In the genomic region with DNA sequence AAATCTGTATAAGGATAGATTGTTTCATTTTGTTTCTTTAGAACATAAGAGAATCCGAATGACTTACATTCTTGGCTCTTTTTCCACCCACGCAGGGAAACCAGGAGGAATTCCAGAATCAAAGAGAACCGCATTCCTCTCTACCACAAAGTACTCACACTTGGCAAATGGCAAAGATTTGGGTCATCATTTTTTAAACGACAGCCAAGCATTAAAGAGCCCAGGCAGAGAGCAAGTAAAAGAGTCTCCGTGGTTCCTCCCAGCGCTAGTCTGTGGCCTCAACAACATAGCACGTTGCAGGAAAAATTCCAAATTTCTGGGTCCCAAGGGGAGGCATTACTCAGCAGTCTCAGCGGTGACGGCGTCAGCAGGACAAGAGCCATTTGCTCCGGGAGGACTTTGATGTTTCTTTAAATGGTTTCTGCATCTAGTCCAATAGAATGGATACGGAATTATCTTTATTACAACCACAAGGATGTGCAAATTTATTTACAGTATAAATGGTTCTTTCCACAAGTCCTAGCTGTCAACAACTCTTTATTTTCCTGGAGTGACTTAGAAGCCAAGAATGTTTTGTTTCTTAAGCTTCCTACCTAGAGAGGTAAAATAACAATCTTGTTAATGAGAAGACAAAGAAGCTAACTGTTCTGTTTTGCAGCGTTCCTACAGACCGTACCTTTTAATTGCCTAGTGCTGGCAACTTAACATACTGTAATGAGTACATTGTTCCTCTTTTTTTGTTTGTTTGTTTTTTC, we compare ENCODE assay signal across 8 cellular contexts.
DNase-seq lines count a peak whose midpoint lies in the region; ATAC-seq and TF ChIP-seq lines count a peak whose summit lies in the region.

No MANE protein-coding gene starts in this region.

- no peaks in the 10 kb centered on the region for H4K20me1 ChIP-seq in osteoblast (ENCODE audit: insufficient read depth, low read length)

- H3K4me2 ChIP-seq in osteoblast (ENCODE audit: insufficient read depth, low read length), result peak overlapping the region; percentile 85

- no peaks in the 10 kb centered on the region for H3K9me3 ChIP-seq in SK-N-MC (ENCODE audit: low read depth, low read length)
- H3K9me3 ChIP-seq in osteoblast (ENCODE audit: low read depth, low read length), result no peaks in the 10 kb centered on the region

- H3K4me1 ChIP-seq in osteoblast (ENCODE audit: insufficient read depth, low read length), result peaks cover 26% of the 10 kb centered on the region

- H3K4me3 ChIP-seq in SK-N-MC (peak overlapping the region; percentile 74), osteoblast (ENCODE audit: insufficient read depth, low read length) (peak overlapping the region; percentile 53)

- TF ChIP-seq CTCF in osteoblast (IDR thresholded peaks at IDR 0.05; ENCODE audit: extremely low read depth, low read depth, low read length), result no peak

- DNase-seq in GM04503 (ENCODE audit: low read depth) (peak; percentile 98), SK-N-MC (ENCODE audit: low read depth, low spot score) (peak; percentile 75), foreskin melanocyte (peak; percentile 93), osteoblast (ENCODE audit: insufficient read length, low spot score, missing footprints) (peak; percentile 89), activated T-cell treated with anti-CD3 and anti-CD28 coated beads for 4 hours (no peak)
- no peak for DNase-seq in central memory CD4-positive, alpha-beta T cell
- no peak for DNase-seq in activated CD4-positive, CD25-positive, alpha-beta regulatory T cell (lab: John Stamatoyannopoulos, UW)

- peaks cover 3% of the 10 kb centered on the region for H3K27me3 ChIP-seq in osteoblast (ENCODE audit: insufficient read depth, low read length)

- H3K27ac ChIP-seq in SK-N-MC, result peak overlapping the region; percentile 96
- peak overlapping the region; percentile 88 for H3K27ac ChIP-seq in osteoblast (ENCODE audit: low read depth, low read length)

- H3K36me3 ChIP-seq in SK-N-MC (ENCODE audit: insufficient read depth, low read length) (no peaks in the 10 kb centered on the region), osteoblast (ENCODE audit: insufficient read depth, low read length) (no peaks in the 10 kb centered on the region)

- H3K9ac ChIP-seq in SK-N-MC (ENCODE audit: insufficient read length), result peak overlapping the region; percentile 65

- ATAC-seq in GM19455 (IDR thresholded peaks at IDR 0.05; ENCODE audit: unreplicated experiment), result no peak

- H2AFZ ChIP-seq in osteoblast (ENCODE audit: low read length), result no peak overlapping the region

- H3K79me2 ChIP-seq in osteoblast (ENCODE audit: insufficient read depth, low read length), result no peaks in the 10 kb centered on the region

Comparison
In these comparisons a context has a peak if more than half of its experiments do, and no peak if none do; other contexts are left out.
1. DNase-seq: peak in GM04503 (single experiment), SK-N-MC (single experiment), foreskin melanocyte (single experiment) and osteoblast (single experiment); none in activated T-cell treated with anti-CD3 and anti-CD28 coated beads for 4 hours (single experiment), central memory CD4-positive, alpha-beta T cell (single experiment) and activated CD4-positive, CD25-positive, alpha-beta regulatory T cell (0 of 4).